In the genomic region with DNA sequence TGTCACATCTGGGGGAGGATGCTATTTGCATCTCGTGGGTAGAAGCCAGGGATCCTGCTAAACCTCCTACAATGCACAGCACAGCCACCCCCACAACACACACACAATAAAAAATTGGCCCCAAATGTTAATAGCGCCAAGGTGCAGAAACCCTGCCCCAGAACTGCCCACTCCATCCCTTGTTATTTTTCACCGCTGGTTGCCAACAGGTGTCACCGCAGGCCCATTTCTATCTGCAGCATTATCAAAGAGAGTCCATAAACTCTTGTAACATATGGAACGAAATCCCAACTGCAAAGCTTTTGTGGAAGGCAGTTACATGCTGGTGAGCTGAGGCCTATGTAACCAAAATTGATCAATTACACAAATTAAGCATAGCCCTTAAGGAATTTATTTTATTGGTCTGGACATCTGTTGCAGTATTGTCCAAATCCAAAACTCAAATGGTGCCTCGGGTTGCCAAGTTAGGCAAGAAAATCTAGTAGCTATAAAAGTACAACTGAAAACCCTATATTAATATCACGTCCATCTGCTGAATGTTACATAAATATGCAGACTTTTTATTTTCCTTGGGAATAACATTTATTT, we compare ENCODE assay signal across 1 cellular context.
TF ChIP-seq lines count a peak whose summit lies in the region.

No MANE protein-coding gene starts in this region.

TF ChIP-seq in WTC11, 78 proteins besides CTCF, POLR2A, EP300 and RAD21 (continued from another document):
- TF ChIP-seq, protein P1, sequence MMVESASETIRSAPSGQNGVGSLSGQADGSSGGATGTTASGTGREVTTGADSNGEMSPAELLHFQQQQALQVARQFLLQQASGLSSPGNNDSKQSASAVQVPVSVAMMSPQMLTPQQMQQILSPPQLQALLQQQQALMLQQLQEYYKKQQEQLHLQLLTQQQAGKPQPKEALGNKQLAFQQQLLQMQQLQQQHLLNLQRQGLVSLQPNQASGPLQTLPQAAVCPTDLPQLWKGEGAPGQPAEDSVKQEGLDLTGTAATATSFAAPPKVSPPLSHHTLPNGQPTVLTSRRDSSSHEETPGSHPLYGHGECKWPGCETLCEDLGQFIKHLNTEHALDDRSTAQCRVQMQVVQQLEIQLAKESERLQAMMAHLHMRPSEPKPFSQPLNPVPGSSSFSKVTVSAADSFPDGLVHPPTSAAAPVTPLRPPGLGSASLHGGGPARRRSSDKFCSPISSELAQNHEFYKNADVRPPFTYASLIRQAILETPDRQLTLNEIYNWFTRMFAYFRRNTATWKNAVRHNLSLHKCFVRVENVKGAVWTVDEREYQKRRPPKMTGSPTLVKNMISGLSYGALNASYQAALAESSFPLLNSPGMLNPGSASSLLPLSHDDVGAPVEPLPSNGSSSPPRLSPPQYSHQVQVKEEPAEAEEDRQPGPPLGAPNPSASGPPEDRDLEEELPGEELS (CRISPR knock-in tag; IDR thresholded peaks at IDR 0.05) = no peak
- TF ChIP-seq ETV6 (CRISPR knock-in tag; IDR thresholded peaks at IDR 0.05) (no peak), ATF6 (CRISPR knock-in tag; IDR thresholded peaks at IDR 0.05) (no peak), CREM (CRISPR knock-in tag; IDR thresholded peaks at IDR 0.05) (no peak), FOXK1 (CRISPR knock-in tag; IDR thresholded peaks at IDR 0.05) (no peak), JAZF1 (CRISPR knock-in tag; IDR thresholded peaks at IDR 0.05) (no peak), HMGA2 (CRISPR knock-in tag; IDR thresholded peaks at IDR 0.05) (no peak), MLX (CRISPR knock-in tag; IDR thresholded peaks at IDR 0.05) (no peak), NR1H2 (CRISPR knock-in tag; IDR thresholded peaks at IDR 0.05) (no peak), NFYB (CRISPR knock-in tag; conservative IDR thresholded peaks at IDR 0.05; ENCODE audit: low read depth) (no peak), JUN (CRISPR knock-in tag; IDR thresholded peaks at IDR 0.05) (no peak)
- TF ChIP-seq, protein P2, sequence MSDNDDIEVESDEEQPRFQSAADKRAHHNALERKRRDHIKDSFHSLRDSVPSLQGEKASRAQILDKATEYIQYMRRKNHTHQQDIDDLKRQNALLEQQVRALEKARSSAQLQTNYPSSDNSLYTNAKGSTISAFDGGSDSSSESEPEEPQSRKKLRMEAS (CRISPR knock-in tag; IDR thresholded peaks at IDR 0.05) = no peak
